In genomic region chr3:25086721-25087120, GRCh38 we compare ENCODE assay signal across 29 cellular contexts.
"Had no signal": no experiment of that assay in that cellular context is flagged by ENCODE, and none has a peak within 500 bp of the region (broad histone marks: within the 10 kb centered on the region; RNA-seq: fewer than 3 reads in every experiment).

No MANE protein-coding gene starts in this region.

- H3K27ac Mint-ChIP-seq: immature natural killer cell; naive thymus-derived CD4-positive, alpha-beta T cell; stimulated activated naive B cell treated with anti-CD40 and anti-IgM and Interleukin-4, amounts not matched to agents 10 μg/mL and 1 μg/mL and 100 μg/mL, for 72 hours had no signal

- H3K27me3 ChIP-seq: left lung, ovary, stomach, testis, thyroid gland, transverse colon, upper lobe of right lung had no signal

- H3K27ac ChIP-seq: left lung, lower lobe of right lung, ovary, prostate gland, skin epidermis, stomach, testis, thyroid gland, transverse colon, upper lobe of right lung had no signal

- H3K27me3 Mint-ChIP-seq: stimulated activated naive B cell treated with anti-CD40 and anti-IgM and Interleukin-4, amounts not matched to agents 10 μg/mL and 1 μg/mL and 100 μg/mL, for 72 hours had no signal

- H3K9me3 ChIP-seq: left lung, lower lobe of right lung, mucosa of descending colon, ovary, prostate gland, stomach, testis, thyroid gland, transverse colon, upper lobe of right lung had no signal

- H3K4me1 Mint-ChIP-seq: immature natural killer cell; naive thymus-derived CD4-positive, alpha-beta T cell; stimulated activated naive B cell treated with anti-CD40 and anti-IgM and Interleukin-4, amounts not matched to agents 10 μg/mL and 1 μg/mL and 100 μg/mL, for 72 hours had no signal

- H3K4me3 Mint-ChIP-seq: immature natural killer cell; naive thymus-derived CD4-positive, alpha-beta T cell; stimulated activated naive B cell treated with anti-CD40 and anti-IgM and Interleukin-4, amounts not matched to agents 10 μg/mL and 1 μg/mL and 100 μg/mL, for 72 hours had no signal

- H3K36me3 Mint-ChIP-seq: immature natural killer cell; naive thymus-derived CD4-positive, alpha-beta T cell; stimulated activated naive B cell treated with anti-CD40 and anti-IgM and Interleukin-4, amounts not matched to agents 10 μg/mL and 1 μg/mL and 100 μg/mL, for 72 hours had no signal

- DNase-seq: head of caudate nucleus; hypothalamus; immature natural killer cell; kidney; left colon; left lung; lower lobe of right lung; mammary epithelial cell; mesenchymal stem cell; midbrain; mucosa of descending colon; naive thymus-derived CD4-positive, alpha-beta T cell; ovary; retina; right cardiac atrium; stimulated activated CD4-positive, alpha-beta T cell treated with anti-CD3 and anti-CD28 coated beads, Interleukin-12 subunit alpha, Interleukin-12 subunit beta, amount 100 ng/mL, for 4 hours; stimulated activated CD4-positive, alpha-beta T cell treated with anti-CD3 and anti-CD28 coated beads, Interleukin-15, amount 100 ng/mL, for 24 hours; stimulated activated CD4-positive, alpha-beta T cell treated with anti-CD3 and anti-CD28 coated beads, Interleukin-2, amount 100 ng/mL, for 24 hours; stimulated activated CD4-positive, alpha-beta T cell treated with anti-CD3 and anti-CD28 coated beads, Interleukin-4, amount 100 ng/mL, for 1 hour; stimulated activated naive B cell treated with anti-CD40 and anti-IgM and Interleukin-4, amounts not matched to agents 10 μg/mL and 1 μg/mL and 100 μg/mL, for 72 hours; stimulated activated naive CD8-positive, alpha-beta T cell treated with anti-CD3 and anti-CD28 coated beads, Interleukin-15, Interleukin-2, amounts not matched to agents 100 U/mL and 50 U/mL, for 24 hours; stomach; testis; thyroid gland; transverse colon; upper lobe of right lung had no signal

- ATAC-seq: left colon; left lung; lower lobe of right lung; mucosa of descending colon; naive thymus-derived CD4-positive, alpha-beta T cell; right cardiac atrium; sciatic nerve; stimulated activated naive B cell treated with anti-CD40 and anti-IgM and Interleukin-4, amounts not matched to agents 10 μg/mL and 1 μg/mL and 100 μg/mL, for 72 hours; stimulated activated naive CD8-positive, alpha-beta T cell treated with anti-CD3 and anti-CD28 coated beads, Interleukin-15, Interleukin-2, amounts not matched to agents 100 U/mL and 50 U/mL, for 24 hours; upper lobe of right lung had no signal

- H3K36me3 ChIP-seq: left lung, lower lobe of right lung, ovary, prostate gland, stomach, thyroid gland, transverse colon, upper lobe of right lung had no signal

- H3K4me1 ChIP-seq: left lung, lower lobe of right lung, prostate gland, testis, thyroid gland, transverse colon, upper lobe of right lung had no signal

- H3K4me3 ChIP-seq: left lung, lower lobe of right lung, mucosa of descending colon, ovary, prostate gland, skin epidermis, stomach, testis, thyroid gland, transverse colon, upper lobe of right lung had no signal
